In genomic region chr3:9810846-9811245, GRCh38 we compare ENCODE assay signal across 9 cellular contexts. TPM values are rescaled to one million over a fixed set of nuclear protein-coding genes. Genes with fewer than 3 reads are reported as not detected.
DNase-seq lines count a peak whose midpoint lies in the region; ATAC-seq and TF ChIP-seq lines count a peak whose summit lies in the region.
"Had no signal": no experiment of that assay in that cellular context is flagged by ENCODE, and none has a peak within 500 bp of the region (broad histone marks: within the 10 kb centered on the region; RNA-seq: fewer than 3 reads in every experiment).

No MANE protein-coding gene starts in this region.

- peaks cover 8 to 38% (median 11%) of the 10 kb centered on the region in 3 donors for H3K36me3 ChIP-seq in esophagus squamous epithelium
- no peaks in the 10 kb centered on the region for H3K36me3 ChIP-seq in parathyroid adenoma (ENCODE audit: control insufficient read depth, insufficient read depth, low read length)

- H3K36me3 Mint-ChIP-seq in CD14-positive monocyte (peaks cover 41 to 51% of the 10 kb centered on the region in 2 donors), T-cell (peaks cover 10% of the 10 kb centered on the region)

- no peaks in the 10 kb centered on the region for H3K79me2 ChIP-seq in parathyroid adenoma

- peak overlapping the region in 5 of 7 donors; percentile 10 to 88 (median 72) for H3K27ac Mint-ChIP-seq in CD14-positive monocyte
- H3K27ac Mint-ChIP-seq in T-cell = peak overlapping the region; percentile 11 to 87

- DNase-seq in CD14-positive monocyte (ENCODE audit: low spot score) = no peak
- no peak for DNase-seq in T-cell
- no peak for DNase-seq in esophagus squamous epithelium (lab: John Stamatoyannopoulos, UW)
- no peak for DNase-seq in SHP77 treated with DMSO at 0.1 percent for 48 hours (lab: John Stamatoyannopoulos, UW)
- DNase-seq in caudate nucleus (lab: John Stamatoyannopoulos, UW) = no peak
- no peak for DNase-seq in NCI-H524 treated with DMSO at 0.1 percent for 48 hours (lab: John Stamatoyannopoulos, UW)
- DNase-seq: body of pancreas had no signal

- peaks cover 14 to 24% (median 17%) of the 10 kb centered on the region in 3 donors for H3K4me1 ChIP-seq in esophagus squamous epithelium
- H3K4me1 ChIP-seq in parathyroid adenoma = peaks cover 6% of the 10 kb centered on the region

- peak overlapping the region; percentile 79 for H2AFZ ChIP-seq in parathyroid adenoma

- TF ChIP-seq CTCF in CD14-positive monocyte (IDR thresholded peaks at IDR 0.05) (no peak), esophagus squamous epithelium (IDR thresholded peaks at IDR 0.05) (no peak), parathyroid adenoma (IDR thresholded peaks at IDR 0.05) (no peak)

- ATAC-seq in T-cell (replicated peaks in 1 of 4) (no peak), GM19452 (IDR thresholded peaks at IDR 0.05; ENCODE audit: unreplicated experiment) (no peak)

- peaks cover 0 to 5% (median 0%) of the 10 kb centered on the region in 3 donors for H3K27me3 Mint-ChIP-seq in CD14-positive monocyte (ENCODE audit: low read depth in 3 of 3)
- no peaks in the 10 kb centered on the region for H3K27me3 Mint-ChIP-seq in T-cell

- peak overlapping the region; percentile 64 to 79 (median 74) for H3K4me3 ChIP-seq in esophagus squamous epithelium
- peak overlapping the region; percentile 82 for H3K4me3 ChIP-seq in parathyroid adenoma (ENCODE audit: low read depth, low read length)

- peaks cover 30% of the 10 kb centered on the region for H3K4me1 Mint-ChIP-seq in CD14-positive monocyte
- H3K4me1 Mint-ChIP-seq in T-cell = peaks cover 35 to 46% (median 44%) of the 10 kb centered on the region in 3 donors

- H3K4me2 ChIP-seq in parathyroid adenoma (ENCODE audit: low read length) = peak overlapping the region; percentile 95

- no peak for TF ChIP-seq POLR2A in esophagus squamous epithelium (IDR thresholded peaks at IDR 0.05)

- WGBS in esophagus squamous epithelium, 2 donors = 49% methylated on average over 10 of the region's 10 CpGs

- no peak overlapping the region for H3K9ac ChIP-seq in parathyroid adenoma

- H3K4me3 Mint-ChIP-seq in CD14-positive monocyte (peak overlapping the region; percentile 86 to 93), T-cell (peak overlapping the region; percentile 70 to 82 (median 72))

- H3K9me3 Mint-ChIP-seq in CD14-positive monocyte (peaks cover 0 to 2% (median 0%) of the 10 kb centered on the region in 7 donors), T-cell (no peaks in the 10 kb centered on the region)

- H3K27me3 ChIP-seq in esophagus squamous epithelium (no peaks in the 10 kb centered on the region), parathyroid adenoma (ENCODE audit: control insufficient read depth, insufficient read depth, low read length) (no peaks in the 10 kb centered on the region)
- H3K27me3 ChIP-seq: body of pancreas had no signal

- POLR2A ChIA-PET in T-cell (lab: Charles Lee) = no interaction called here

- H3K9me3 ChIP-seq in esophagus squamous epithelium = no peaks in the 10 kb centered on the region
- H3K9me3 ChIP-seq in parathyroid adenoma (ENCODE audit: control insufficient read depth, low read length) = no peaks in the 10 kb centered on the region
- H3K9me3 ChIP-seq: body of pancreas had no signal

- intact Hi-C loops in CD14-positive monocyte (cut with micrococcal nuclease) (no loop called here), esophagus squamous epithelium (cut with DNase I) (no loop called here)

- CTCF ChIA-PET in T-cell (lab: Charles Lee) = interaction anchor here in 1 of 2 donors (0.6 kb wide), 1 partner anchor 354 kb away, joined by 4 read pairs; the partner anchor contains the start of gene IRAK2

- H3K27ac ChIP-seq in esophagus squamous epithelium (peak overlapping the region; percentile 93 to 96 (median 94)), parathyroid adenoma (no peak overlapping the region), caudate nucleus (ENCODE audit: low read depth, low read length) (no peak overlapping the region)

RNA-seq across cellular contexts. Expression of gene TTLL3, which starts 0.8 kb away (rescaled TPM):
- polyA plus RNA-seq in CD14-positive monocyte = 1 to 10 TPM; 1.1 to 1.8 TPM
- total RNA-seq in T-cell (10 to 100 TPM; 59.8 to 94.9 (median 67.4) TPM), esophagus squamous epithelium (10 to 100 TPM in 3 of 4 donors, 1 to 10 TPM in 1; 7.6 to 29.2 (median 10.2) TPM)

RNA-seq across cellular contexts. Expression of gene ARPC4, which starts 18.0 kb away (rescaled TPM):
- polyA plus RNA-seq in CD14-positive monocyte = 100 to 1,000 TPM; 389 to 390 TPM
- total RNA-seq in T-cell (100 to 1,000 TPM; 144 to 160 (median 147) TPM), esophagus squamous epithelium (100 to 1,000 TPM; 125 to 244 (median 167) TPM)

RNA-seq across cellular contexts. Expression of gene TADA3, which starts 18.6 kb away (rescaled TPM):
- polyA plus RNA-seq in CD14-positive monocyte = 10 to 100 TPM; 36.1 to 46.9 TPM
- total RNA-seq in T-cell = 10 to 100 TPM; 29.1 to 46.5 (median 41.1) TPM
- 10 to 100 TPM; 34.7 to 54.4 (median 44.8) TPM for total RNA-seq in esophagus squamous epithelium

RNA-seq across cellular contexts. Expression of gene RPUSD3, which starts 33.0 kb away (rescaled TPM):
- 10 to 100 TPM; 42.6 to 51.5 TPM for polyA plus RNA-seq in CD14-positive monocyte
- 10 to 100 TPM; 23.6 to 70.5 (median 64.7) TPM for total RNA-seq in T-cell
- total RNA-seq in esophagus squamous epithelium = 10 to 100 TPM; 34.7 to 46.4 (median 41.4) TPM

RNA-seq across cellular contexts. Expression of gene CAMK1, which starts 41.1 kb away (rescaled TPM):
- 100 to 1,000 TPM; 118 to 137 TPM for polyA plus RNA-seq in CD14-positive monocyte
- total RNA-seq in T-cell (1 to 10 TPM; 1.1 to 1.7 (median 1.3) TPM), esophagus squamous epithelium (10 to 100 TPM in 2 of 4 donors, 1 to 10 TPM in 2; 2.9 to 19.6 (median 7.6) TPM)

Comparison
In these comparisons a context has a peak if more than half of its experiments do, and no peak if none do; other contexts are left out.
1. H3K27ac ChIP-seq: peak in esophagus squamous epithelium (4 of 4); none in parathyroid adenoma (single experiment) and caudate nucleus (single experiment).